Comparison of ENCODE assay signal across 11 cellular contexts in genomic region chr15:71093089-71094024, GRCh38. TPM values are rescaled to one million over a fixed set of nuclear protein-coding genes. Genes with fewer than 3 reads are reported as not detected.
DNase-seq lines count a peak whose midpoint lies in the region; ATAC-seq, FAIRE-seq and TF ChIP-seq lines count a peak whose summit lies in the region.
"Had no signal": no experiment of that assay in that cellular context is flagged by ENCODE, and none has a peak within 500 bp of the region (broad histone marks: within the 10 kb centered on the region; RNA-seq: fewer than 3 reads in every experiment).

No MANE protein-coding gene starts in this region.

- ATAC-seq in A549 (peak; percentile 85 to 91), HG03571 (IDR thresholded peaks at IDR 0.05; ENCODE audit: unreplicated experiment) (no peak), heart right ventricle (no peak)
- ATAC-seq: left ventricle myocardium superior had no signal

- TF ChIP-seq CTCF in A549 (IDR thresholded peaks at IDR 0.05): no peak
- TF ChIP-seq CTCF in adrenal gland (IDR thresholded peaks at IDR 0.05): no peak
- no peak for TF ChIP-seq CTCF in heart right ventricle (IDR thresholded peaks at IDR 0.05)

- CTCF ChIA-PET in A549 (lab: Yijun Ruan, JAX): interaction anchor here (0.9 to 2.3 kb wide), 6 partner anchors 13 to 347 kb away, joined by 3 to 8 read pairs (median 4); partner anchors contain the start of gene THSD4

- H3K4me2 ChIP-seq in A549: peak overlapping the region; percentile 40

- intact Hi-C loops in adrenal gland (cut with DNase I) (no loop called here), heart right ventricle (cut with DNase I) (no loop called here)

- TF ChIP-seq POLR2A in A549 (IDR thresholded peaks at IDR 0.05; ENCODE audit: low read length) (no peak), adrenal gland (IDR thresholded peaks at IDR 0.05) (peak in 1 of 2 donors; percentile 33)

- peak; percentile 61 to 70 for DNase-seq in A549 (ENCODE audit: low read depth in 1 of 2, low spot score in 1 of 2)
- peak; percentile 94 for DNase-seq in HS-27A (ENCODE audit: low read depth)
- peak in 6 of 7 donors; percentile 23 to 72 (median 66) for DNase-seq in adrenal gland
- peak; percentile 36 for DNase-seq in islet precursor cell
- no peak for DNase-seq in SHP77 treated with DMSO at 0.1 percent for 48 hours (lab: John Stamatoyannopoulos, UW)
- no peak for DNase-seq in NOMO-1 treated with dmso at 0.1 percent for 144 hours (lab: John Stamatoyannopoulos, UW; ENCODE audit: unreplicated experiment)
- no peak for DNase-seq in heart right ventricle
- DNase-seq: left ventricle myocardium superior had no signal

- TF ChIP-seq EP300 in A549 (IDR thresholded peaks at IDR 0.05): no peak

- H3K27ac ChIP-seq in A549 (peak overlapping the region; percentile 5 to 56; a peak in 4 of 6 replicates), adrenal gland (no peak overlapping the region), heart right ventricle (no peak overlapping the region)
- H3K27ac ChIP-seq: SJSA1 had no signal

- H3K4me3 ChIP-seq in A549: no peak overlapping the region
- H3K4me3 ChIP-seq in adrenal gland: no peak overlapping the region
- H3K4me3 ChIP-seq in heart right ventricle: no peak overlapping the region
- H3K4me3 ChIP-seq: SJSA1 had no signal

- WGBS in A549 (ENCODE audit: missing lambda C conversion rate): 38% methylated on average over 11 of the region's 11 CpGs
- WGBS in adrenal gland, 4 donors: 40 to 60% (median 54%) methylated on average over 9 to 11 of the region's 11 CpGs
- 61 to 68% methylated on average over 11 of the region's 11 CpGs for WGBS in heart right ventricle, 2 donors

- POLR2A ChIA-PET in A549 (lab: Yijun Ruan, JAX): no interaction called here

- FAIRE-seq in A549 (lab: Jason Lieb, UNC): peak; percentile 59

- TF ChIP-seq RAD21 in A549 (conservative IDR thresholded peaks at IDR 0.05 in 1 of 2, IDR thresholded peaks at IDR 0.05 in 1 of 2): no peak

- peaks cover 5% of the 10 kb centered on the region; the same call in 1 of the 3 replicates for H3K9me3 ChIP-seq in A549
- H3K9me3 ChIP-seq in adrenal gland (replicated peaks in 1 of 3): no peaks in the 10 kb centered on the region
- peaks cover 0 to 8% (median 0%) of the 10 kb centered on the region in 11 donors for H3K9me3 ChIP-seq in heart right ventricle
- H3K9me3 ChIP-seq: SJSA1 had no signal

- H3K4me1 ChIP-seq in A549 (peaks cover 14% of the 10 kb centered on the region; the same call in 2 of the 3 replicates), adrenal gland (replicated peaks in 1 of 2) (peaks cover 0 to 3% of the 10 kb centered on the region in 2 donors), heart right ventricle (peaks cover 0 to 4% (median 0%) of the 10 kb centered on the region in 9 donors)

- no peaks in the 10 kb centered on the region for H3K36me3 ChIP-seq in adrenal gland (replicated peaks in 1 of 2)
- no peaks in the 10 kb centered on the region for H3K36me3 ChIP-seq in heart right ventricle
- H3K36me3 ChIP-seq: SJSA1 had no signal

- H3K27me3 ChIP-seq in adrenal gland: no peaks in the 10 kb centered on the region
- H3K27me3 ChIP-seq in heart right ventricle: no peaks in the 10 kb centered on the region
- H3K27me3 ChIP-seq: SJSA1 had no signal

TF ChIP-seq in A549, 52 proteins besides CTCF, POLR2A, EP300 and RAD21:
- TF ChIP-seq CEBPB (IDR thresholded peaks at IDR 0.05): no peak
- TF ChIP-seq RFX5 (IDR thresholded peaks at IDR 0.05): peak; percentile 83

RNA-seq across cellular contexts. Expression of gene THSD4, which starts 21.9 kb away (rescaled TPM):
- polyA plus RNA-seq in A549 (2011; rRNA removed) (40.7 and 47.4 TPM in 2 replicates), A549 (2017; fragmentation: RNase III; extraction: RNeasy Plus Mini Kit Qiagen cat#74134 plus additional on column Dnase treatment) (14.6 to 15.8 TPM (median 15.3 TPM) in 3 replicates), adrenal gland (10 to 100 TPM in 1 of 3 donors, 1 to 10 TPM in 2; 5.3 to 24.1 (median 8.1) TPM), heart right ventricle (10 to 100 TPM; 20.8 to 29.4 TPM)
- 11.8 and 13.5 TPM in 2 replicates for polyA plus RNA-seq in A549 (2012; cell fraction: cytosol; rRNA removed)
- 29.7 and 30.3 TPM in 2 replicates for polyA plus RNA-seq in A549 (2012; cell fraction: nucleus; rRNA removed)
- 79.8 and 103 TPM in 2 replicates for polyA minus RNA-seq in A549 (2011; rRNA and poly(A)+ RNA removed)
- total RNA-seq in adrenal gland (10 to 100 TPM; 16.0 to 53.2 (median 26.7) TPM), heart right ventricle (100 to 1,000 TPM in 8 of 10 donors, 10 to 100 TPM in 2; 72.3 to 212 (median 170) TPM)
- polyA plus RNA-seq: IgD-negative memory B cell had no signal

Comparison
In these comparisons a context has a peak if more than half of its experiments do, and no peak if none do; other contexts are left out.
1. ATAC-seq: peak in A549 (2 of 2); none in HG03571 (single experiment) and heart right ventricle (0 of 8).
2. DNase-seq: peak in A549 (2 of 2), HS-27A (single experiment), adrenal gland (6 of 7) and islet precursor cell (single experiment); none in SHP77 treated with DMSO at 0.1 percent for 48 hours (single experiment), NOMO-1 treated with dmso at 0.1 percent for 144 hours (single experiment) and heart right ventricle (0 of 2).
3. H3K27ac ChIP-seq: peak in A549 (2 of 2); none in adrenal gland (0 of 5) and heart right ventricle (0 of 10).